ENCODE assay signal across 18 cellular contexts in genomic region chr2:23655862-23656596, GRCh38.
DNase-seq lines count a peak whose midpoint lies in the region; ATAC-seq and TF ChIP-seq lines count a peak whose summit lies in the region.
"Had no signal": no experiment of that assay in that cellular context is flagged by ENCODE, and none has a peak within 500 bp of the region (broad histone marks: within the 10 kb centered on the region; RNA-seq: fewer than 3 reads in every experiment).

No MANE protein-coding gene starts in this region.

- H3K9me3 Mint-ChIP-seq in brain (peaks cover 0 to 5% (median 0%) of the 10 kb centered on the region in 5 experiments), neural crest cell (no peaks in the 10 kb centered on the region), progenitor cell of endocrine pancreas (ENCODE audit: low read depth) (no peaks in the 10 kb centered on the region)
- H3K9me3 Mint-ChIP-seq in T-helper 2 cell treated with Interferon-gamma antibody and Interleukin-4, amounts not matched to agents 5 μg/mL and 100 μg/mL, for 36 hours: no peaks in the 10 kb centered on the region
- H3K9me3 Mint-ChIP-seq: CD4-positive, alpha-beta memory T cell had no signal

- H3K9me3 ChIP-seq in HEK293 (ENCODE audit: control insufficient read depth, insufficient read depth, low read depth, low read length): no peaks in the 10 kb centered on the region
- H3K9me3 ChIP-seq: BE2C, SJSA1 had no signal

- no peak for ATAC-seq in GM19452 (IDR thresholded peaks at IDR 0.05; ENCODE audit: unreplicated experiment)
- ATAC-seq: Panc1 had no signal

- H3K4me3 Mint-ChIP-seq in brain: peak overlapping the region in 1 of 5 experiments; percentile 24
- H3K4me3 Mint-ChIP-seq in neural crest cell: peak overlapping the region; percentile 32
- H3K4me3 Mint-ChIP-seq in progenitor cell of endocrine pancreas (ENCODE audit: low read depth): no peak overlapping the region
- no peak overlapping the region for H3K4me3 Mint-ChIP-seq in T-helper 2 cell treated with Interferon-gamma antibody and Interleukin-4, amounts not matched to agents 5 μg/mL and 100 μg/mL, for 36 hours
- H3K4me3 Mint-ChIP-seq: CD4-positive, alpha-beta memory T cell had no signal

- H3K27me3 Mint-ChIP-seq in brain (peaks cover 5% of the 10 kb centered on the region), neural crest cell (ENCODE audit: low read depth) (no peaks in the 10 kb centered on the region), progenitor cell of endocrine pancreas (peaks cover 7% of the 10 kb centered on the region)
- no peaks in the 10 kb centered on the region for H3K27me3 Mint-ChIP-seq in T-helper 2 cell treated with Interferon-gamma antibody and Interleukin-4, amounts not matched to agents 5 μg/mL and 100 μg/mL, for 36 hours (ENCODE audit: low read depth)

- TF ChIP-seq CTCF in HEK293 (tag by site-specific recombination; IDR thresholded peaks at IDR 0.05) (no peak), brain (conservative IDR thresholded peaks at IDR 0.05) (no peak), neural crest cell (conservative IDR thresholded peaks at IDR 0.05) (no peak), progenitor cell of endocrine pancreas (IDR thresholded peaks at IDR 0.05; ENCODE audit: unreplicated experiment) (no peak)

- DNase-seq in DMS 273 (lab: John Stamatoyannopoulos, UW; ENCODE audit: unreplicated experiment) (peak; percentile 91), neural crest cell (ENCODE audit: low read depth, low spot score) (peak; percentile 10), NCI-H510A (lab: John Stamatoyannopoulos, UW) (no peak), progenitor cell of endocrine pancreas (ENCODE audit: low spot score, unreplicated experiment) (no peak)
- DNase-seq in T-helper 2 cell treated with Interferon-gamma antibody and Interleukin-4, amounts not matched to agents 5 μg/mL and 100 μg/mL, for 36 hours (ENCODE audit: low spot score): no peak
- DNase-seq: BE2C; CD4-positive, alpha-beta memory T cell; DMS53; H7; MV-4-11; NCI-H187; NCI-H2107 had no signal

- no peak overlapping the region for H3K4me3 ChIP-seq in HEK293 (ENCODE audit: low read depth, low read length)
- H3K4me3 ChIP-seq: SJSA1 had no signal

- H3K36me3 ChIP-seq in HEK293 (ENCODE audit: control insufficient read depth in 2 of 2, insufficient read depth in 1 of 2, low read length in 2 of 2): no peaks in the 10 kb centered on the region
- H3K36me3 ChIP-seq: BE2C, SJSA1 had no signal

- peaks cover 18% of the 10 kb centered on the region for H3K36me3 Mint-ChIP-seq in brain
- H3K36me3 Mint-ChIP-seq in neural crest cell (ENCODE audit: low read depth): no peaks in the 10 kb centered on the region
- no peaks in the 10 kb centered on the region for H3K36me3 Mint-ChIP-seq in progenitor cell of endocrine pancreas (ENCODE audit: insufficient read depth)
- H3K36me3 Mint-ChIP-seq in T-helper 2 cell treated with Interferon-gamma antibody and Interleukin-4, amounts not matched to agents 5 μg/mL and 100 μg/mL, for 36 hours (ENCODE audit: low read depth): no peaks in the 10 kb centered on the region
- H3K36me3 Mint-ChIP-seq: CD4-positive, alpha-beta memory T cell had no signal

- H3K27ac ChIP-seq in HEK293 (ENCODE audit: extremely low read depth, low read depth, low read length): no peak overlapping the region
- H3K27ac ChIP-seq: KMS-11, SJSA1 had no signal

- no peaks in the 10 kb centered on the region for H3K4me1 ChIP-seq in HEK293 (ENCODE audit: control insufficient read depth, insufficient read depth, low read length)
- H3K4me1 ChIP-seq: BE2C, SJSA1 had no signal

- peak overlapping the region in 4 of 5 experiments; percentile 54 to 85 (median 62) for H3K27ac Mint-ChIP-seq in brain
- no peak overlapping the region for H3K27ac Mint-ChIP-seq in neural crest cell (ENCODE audit: unreplicated experiment)
- H3K27ac Mint-ChIP-seq in progenitor cell of endocrine pancreas: no peak overlapping the region
- H3K27ac Mint-ChIP-seq in T-helper 2 cell treated with Interferon-gamma antibody and Interleukin-4, amounts not matched to agents 5 μg/mL and 100 μg/mL, for 36 hours: no peak overlapping the region
- H3K27ac Mint-ChIP-seq: CD4-positive, alpha-beta memory T cell had no signal

- POLR2A ChIA-PET in HEK293 (lab: Yijun Ruan, JAX): no interaction called here

- peaks cover 37% of the 10 kb centered on the region for H3K4me1 Mint-ChIP-seq in brain
- peaks cover 32% of the 10 kb centered on the region for H3K4me1 Mint-ChIP-seq in neural crest cell
- H3K4me1 Mint-ChIP-seq in progenitor cell of endocrine pancreas (ENCODE audit: low read depth): peaks cover 4% of the 10 kb centered on the region
- peaks cover 3% of the 10 kb centered on the region for H3K4me1 Mint-ChIP-seq in T-helper 2 cell treated with Interferon-gamma antibody and Interleukin-4, amounts not matched to agents 5 μg/mL and 100 μg/mL, for 36 hours (ENCODE audit: low read depth)

- CTCF ChIA-PET in HEK293 (lab: Yijun Ruan, JAX): interaction anchor here (1.1 kb wide), 1 partner anchor 304 kb away, joined by 4 read pairs; no protein-coding TSS in a partner anchor

TF ChIP-seq in HEK293, 187 proteins besides CTCF, POLR2A, EP300 and RAD21:
- peak; percentile 31; the same call in 1 of the 2 replicates for TF ChIP-seq SCRT2 (tag by site-specific recombination; IDR thresholded peaks at IDR 0.05)
- no peak for TF ChIP-seq ZSCAN23 (tag by site-specific recombination; IDR thresholded peaks at IDR 0.05)

Comparison
In these comparisons a context has a peak if more than half of its experiments do, and no peak if none do; other contexts are left out.
1. DNase-seq: peak in DMS 273 (single experiment) and neural crest cell (single experiment); none in NCI-H510A (single experiment), progenitor cell of endocrine pancreas (single experiment) and T-helper 2 cell treated with Interferon-gamma antibody and Interleukin-4, amounts not matched to agents 5 μg/mL and 100 μg/mL, for 36 hours (single experiment).
2. H3K27ac Mint-ChIP-seq: peak in brain (4 of 5); none in neural crest cell (single experiment), progenitor cell of endocrine pancreas (single experiment) and T-helper 2 cell treated with Interferon-gamma antibody and Interleukin-4, amounts not matched to agents 5 μg/mL and 100 μg/mL, for 36 hours (single experiment).